In the genomic region with DNA sequence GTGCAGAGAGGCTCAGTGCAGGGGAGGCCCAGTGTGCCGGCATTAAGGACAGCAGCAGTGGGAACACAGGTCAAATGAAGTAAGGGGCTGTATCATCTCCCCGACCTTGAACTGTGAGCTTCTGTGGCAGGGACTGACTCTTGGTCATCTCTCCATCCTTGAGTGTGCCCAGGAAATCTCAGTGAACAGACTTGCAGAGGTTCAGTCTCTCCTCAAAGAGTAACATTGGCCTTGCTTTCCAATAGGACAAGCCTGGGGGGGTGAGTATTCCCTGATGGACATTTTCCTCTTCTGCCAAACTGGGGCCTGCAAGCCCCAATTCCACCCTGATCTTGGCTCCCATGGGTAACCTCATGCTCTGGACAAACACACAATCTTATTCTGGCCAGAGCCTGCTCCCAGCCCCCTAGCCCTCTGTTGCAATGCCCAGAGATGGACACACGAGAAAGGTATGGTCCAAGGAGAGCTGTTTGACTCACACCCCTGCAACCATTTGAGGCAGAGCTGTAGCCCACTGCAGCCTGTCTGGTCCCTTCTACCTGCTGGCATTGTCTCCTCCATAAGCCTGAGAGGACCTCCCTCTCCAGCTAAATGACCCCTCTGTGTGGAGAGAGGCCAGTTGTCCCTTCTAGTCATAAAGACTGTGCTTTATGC, we compare ENCODE assay signal across 22 cellular contexts. TPM values are rescaled to one million over a fixed set of nuclear protein-coding genes. Genes with fewer than 3 reads are reported as not detected.
A peak's percentile ranks its signal among the peaks of the same experiment; 100 is the strongest.
DNase-seq lines count a peak whose midpoint lies in the region; ATAC-seq and TF ChIP-seq lines count a peak whose summit lies in the region.
"Had no signal": no experiment of that assay in that cellular context is flagged by ENCODE, and none has a peak within 500 bp of the region (broad histone marks: within the 10 kb centered on the region; RNA-seq: fewer than 3 reads in every experiment).

No MANE protein-coding gene starts in this region.

- no peak overlapping the region for H3K27ac Mint-ChIP-seq in T-cell
- H3K27ac Mint-ChIP-seq in WTC11: no peak overlapping the region
- H3K27ac Mint-ChIP-seq: activated CD4-positive, alpha-beta T cell treated with anti-CD3 and anti-CD28 coated beads, Interleukin-2, amount 10 ng/mL, durations not matched to agents 24 days and 14 days; activated T-helper 17 cell treated with anti-CD3 and anti-CD28 coated beads, Interleukin-2, amount 50 U/mL, for 72 hours; dendritic cell treated with granulocyte-macrophage colony-stimulating factor and Interleukin-4, amounts not matched to agents 40 ng/mL and 50 ng/mL, for 4 days had no signal

- H3K4me3 Mint-ChIP-seq in T-cell (no peak overlapping the region), WTC11 (no peak overlapping the region)
- H3K4me3 Mint-ChIP-seq: activated CD4-positive, alpha-beta T cell treated with anti-CD3 and anti-CD28 coated beads, Interleukin-2, amount 10 ng/mL, durations not matched to agents 24 days and 14 days; activated T-helper 17 cell treated with anti-CD3 and anti-CD28 coated beads, Interleukin-2, amount 50 U/mL, for 72 hours; CD4-positive, CD25-positive, alpha-beta regulatory T cell; dendritic cell treated with granulocyte-macrophage colony-stimulating factor and Interleukin-4, amounts not matched to agents 40 ng/mL and 50 ng/mL, for 4 days had no signal

- H3K9me3 ChIP-seq in left ventricle myocardium inferior (replicated peaks) (no peaks in the 10 kb centered on the region), neutrophil (no peaks in the 10 kb centered on the region)
- H3K9me3 ChIP-seq: HAP-1 had no signal

- intact Hi-C loops in cardiac septum (cut with DNase I): no loop called here
- intact Hi-C loops in left ventricle myocardium inferior (cut with micrococcal nuclease): no loop called here

- peak; percentile 57 for DNase-seq in cardiac septum (ENCODE audit: low spot score)
- no peak for DNase-seq in left ventricle myocardium inferior
- peak; percentile 47 for DNase-seq in amniotic epithelial cell (ENCODE audit: low read depth)
- no peak for DNase-seq in NCI-H1092 (lab: John Stamatoyannopoulos, UW)
- DNase-seq in T-cell: no peak
- no peak for DNase-seq in WTC11 (ENCODE audit: low spot score)
- DNase-seq: activated CD4-positive, alpha-beta T cell treated with anti-CD3 and anti-CD28 coated beads, Interleukin-2, amount 10 ng/mL, durations not matched to agents 24 days and 14 days; CD4-positive, CD25-positive, alpha-beta regulatory T cell; KBM-7; kidney glomerular epithelial cell; mesenchymal stem cell; NCI-H187 treated with DMSO at 0.1 percent for 48 hours; OCI-M1; SHP77 treated with DMSO at 0.1 percent for 48 hours; stimulated activated CD4-positive, alpha-beta T cell treated with anti-CD3 and anti-CD28 coated beads, Interleukin-15, amount 100 ng/mL, for 24 hours; stimulated activated CD8-positive, alpha-beta memory T cell treated with anti-CD3 and anti-CD28 coated beads, Interleukin-4, amount 100 ng/mL, for 48 hours had no signal

- H3K4me3 ChIP-seq in left ventricle myocardium inferior (no peak overlapping the region), neutrophil (ENCODE audit: low read depth in 1 of 2, low read length in 1 of 2) (no peak overlapping the region)
- H3K4me3 ChIP-seq: HAP-1 had no signal

- H3K9me3 Mint-ChIP-seq in T-cell: peaks cover 0 to 5% (median 0%) of the 10 kb centered on the region in 3 donors
- peaks cover 6% of the 10 kb centered on the region for H3K9me3 Mint-ChIP-seq in WTC11
- H3K9me3 Mint-ChIP-seq: activated CD4-positive, alpha-beta T cell treated with anti-CD3 and anti-CD28 coated beads, Interleukin-2, amount 10 ng/mL, durations not matched to agents 24 days and 14 days; activated T-helper 17 cell treated with anti-CD3 and anti-CD28 coated beads, Interleukin-2, amount 50 U/mL, for 72 hours; CD4-positive, CD25-positive, alpha-beta regulatory T cell; dendritic cell treated with granulocyte-macrophage colony-stimulating factor and Interleukin-4, amounts not matched to agents 40 ng/mL and 50 ng/mL, for 4 days had no signal

- H3K4me1 ChIP-seq in left ventricle myocardium inferior (peaks cover 8% of the 10 kb centered on the region), neutrophil (ENCODE audit: control insufficient read depth in 1 of 2, insufficient read depth in 1 of 2, low read depth in 1 of 2, low read length in 1 of 2) (no peaks in the 10 kb centered on the region)
- H3K4me1 ChIP-seq: HAP-1 had no signal

- POLR2A ChIA-PET in T-cell (lab: Charles Lee): interaction anchor here in 1 of 2 donors (0.6 kb wide), 1 partner anchor 24 kb away, joined by 10 read pairs; no protein-coding TSS in a partner anchor
- POLR2A ChIA-PET in WTC11 (lab: Charles Lee): interaction anchor here (0.8 kb wide), 1 partner anchor 330 kb away, joined by 3 read pairs; no protein-coding TSS in a partner anchor

- CTCF ChIA-PET in T-cell (lab: Charles Lee): interaction anchor here in 1 of 2 donors (0.6 kb wide), 1 partner anchor 469 kb away, joined by 3 read pairs; no protein-coding TSS in a partner anchor
- CTCF ChIA-PET in WTC11 (lab: Charles Lee): interaction anchor here (0.9 kb wide), 1 partner anchor 568 kb away, joined by 3 read pairs; no protein-coding TSS in a partner anchor

- peaks cover 16% of the 10 kb centered on the region for H3K27me3 ChIP-seq in left ventricle myocardium inferior (ENCODE audit: low read depth)
- H3K27me3 ChIP-seq in neutrophil: no peaks in the 10 kb centered on the region

- TF ChIP-seq CTCF in left ventricle myocardium inferior (IDR thresholded peaks at IDR 0.05; ENCODE audit: borderline replicate concordance): no peak
- TF ChIP-seq CTCF in neutrophil (IDR thresholded peaks at IDR 0.05): no peak
- TF ChIP-seq CTCF in WTC11 (IDR thresholded peaks at IDR 0.05): no peak

- H3K4me1 Mint-ChIP-seq in T-cell (peaks cover 0 to 5% (median 0%) of the 10 kb centered on the region in 3 donors), WTC11 (peaks cover 15% of the 10 kb centered on the region)
- H3K4me1 Mint-ChIP-seq: activated CD4-positive, alpha-beta T cell treated with anti-CD3 and anti-CD28 coated beads, Interleukin-2, amount 10 ng/mL, durations not matched to agents 24 days and 14 days had no signal

- ATAC-seq in HG02798 (IDR thresholded peaks at IDR 0.05; ENCODE audit: poor library complexity, unreplicated experiment): no peak
- no peak for ATAC-seq in T-cell (replicated peaks in 1 of 4)
- no peak for ATAC-seq in WTC11
- ATAC-seq: activated T-helper 17 cell treated with anti-CD3 and anti-CD28 coated beads, Interleukin-2, amount 50 U/mL, for 72 hours; right cardiac atrium had no signal

- H3K27ac ChIP-seq in left ventricle myocardium inferior (replicated peaks): no peak overlapping the region
- H3K27ac ChIP-seq in neutrophil: peak overlapping the region; percentile 38

- H3K36me3 Mint-ChIP-seq in T-cell: peaks cover 48% of the 10 kb centered on the region
- H3K36me3 Mint-ChIP-seq in WTC11: peaks cover 22% of the 10 kb centered on the region

- H3K27me3 Mint-ChIP-seq in T-cell (no peaks in the 10 kb centered on the region), WTC11 (ENCODE audit: low read depth) (no peaks in the 10 kb centered on the region)
- H3K27me3 Mint-ChIP-seq: activated CD4-positive, alpha-beta T cell treated with anti-CD3 and anti-CD28 coated beads, Interleukin-2, amount 10 ng/mL, durations not matched to agents 24 days and 14 days; activated T-helper 17 cell treated with anti-CD3 and anti-CD28 coated beads, Interleukin-2, amount 50 U/mL, for 72 hours; CD4-positive, CD25-positive, alpha-beta regulatory T cell; dendritic cell treated with granulocyte-macrophage colony-stimulating factor and Interleukin-4, amounts not matched to agents 40 ng/mL and 50 ng/mL, for 4 days had no signal

- H3K36me3 ChIP-seq in left ventricle myocardium inferior (peaks cover 25% of the 10 kb centered on the region), neutrophil (peaks cover 76% of the 10 kb centered on the region)

TF ChIP-seq in WTC11, 78 proteins besides CTCF, POLR2A, EP300 and RAD21 (continues in another document):
- TF ChIP-seq ZNF138 (CRISPR knock-in tag; conservative IDR thresholded peaks at IDR 0.05): no peak
- TF ChIP-seq NFYB (CRISPR knock-in tag; conservative IDR thresholded peaks at IDR 0.05; ENCODE audit: low read depth): no peak
- TF ChIP-seq ZNF512 (CRISPR knock-in tag; IDR thresholded peaks at IDR 0.05; ENCODE audit: borderline replicate concordance): no peak
- no peak for TF ChIP-seq JAZF1 (CRISPR knock-in tag; IDR thresholded peaks at IDR 0.05)
- no peak for TF ChIP-seq ZNF263 (CRISPR knock-in tag; IDR thresholded peaks at IDR 0.05; ENCODE audit: low read depth)
- TF ChIP-seq ELF4 (CRISPR knock-in tag; IDR thresholded peaks at IDR 0.05; ENCODE audit: low read depth): no peak
- no peak for TF ChIP-seq MAX (CRISPR knock-in tag; IDR thresholded peaks at IDR 0.05)

RNA-seq across cellular contexts. Expression of gene TLE3, which starts 50.9 kb away (rescaled TPM):
- total RNA-seq in cardiac septum (32.6 TPM), left ventricle myocardium inferior (17.8 TPM), T-cell (100 to 1,000 TPM in 4 of 5 donors, 10 to 100 TPM in 1; 99.2 to 174 (median 160) TPM), WTC11 (2021) (66.8 to 78.7 TPM (median 68.0 TPM) in 3 replicates)

Comparison
In these comparisons a context has a peak if more than half of its experiments do, and no peak if none do; other contexts are left out.
1. DNase-seq: peak in cardiac septum (single experiment) and amniotic epithelial cell (single experiment); none in left ventricle myocardium inferior (single experiment), NCI-H1092 (single experiment), T-cell (0 of 34) and WTC11 (single experiment).